ENCODE assay signal across 8 cellular contexts in the genomic region with DNA sequence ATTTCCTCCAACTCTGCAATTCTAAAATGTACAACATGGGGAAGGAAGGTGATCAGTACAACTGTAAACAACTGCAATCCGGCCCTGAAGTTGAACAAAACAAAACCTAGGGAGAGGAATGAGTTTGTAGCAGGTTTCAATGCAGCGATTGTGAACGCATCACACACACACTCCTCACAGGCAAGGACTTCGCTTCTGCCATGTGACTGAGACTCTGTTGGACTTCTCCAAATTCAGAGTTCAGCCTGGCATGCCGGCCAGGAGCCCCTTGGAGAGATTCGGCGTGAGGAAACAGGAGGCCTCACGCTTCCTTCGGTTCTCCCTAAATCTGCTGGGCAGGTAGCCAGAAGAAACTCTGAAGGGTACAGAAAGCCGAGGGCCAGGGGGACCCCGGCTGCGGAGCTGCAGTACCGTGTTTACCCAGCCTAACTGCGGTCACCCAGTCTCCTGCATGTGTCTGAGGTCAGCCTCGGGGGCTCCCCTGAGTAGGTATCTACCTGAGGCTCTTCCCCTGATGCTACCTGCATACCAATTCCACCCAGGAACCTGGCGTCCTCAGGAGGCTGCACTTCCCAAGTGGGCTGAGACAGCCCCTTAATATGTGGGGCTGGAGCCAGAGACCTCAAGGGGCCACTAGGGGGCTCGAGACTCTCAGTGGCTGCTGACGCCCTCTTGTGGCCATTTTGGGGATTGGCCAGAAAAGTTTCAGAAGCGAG. TPM values are rescaled to one million over a fixed set of nuclear protein-coding genes. Genes with fewer than 3 reads are reported as not detected.
DNase-seq lines count a peak whose midpoint lies in the region; ATAC-seq and TF ChIP-seq lines count a peak whose summit lies in the region.

No MANE protein-coding gene starts in this region.

- H3K9me3 Mint-ChIP-seq in CD8-positive, alpha-beta memory T cell: no peaks in the 10 kb centered on the region
- H3K9me3 Mint-ChIP-seq in T-helper 1 cell treated with Interleukin-12 subunit alpha and Interleukin-12 subunit beta and Interleukin-4 antibody, amounts not matched to agents 30 μg/mL and 1 μg/mL, for 36 hours: no peaks in the 10 kb centered on the region

- H3K27me3 Mint-ChIP-seq in CD8-positive, alpha-beta memory T cell: no peaks in the 10 kb centered on the region
- H3K27me3 Mint-ChIP-seq in T-helper 1 cell treated with Interleukin-12 subunit alpha and Interleukin-12 subunit beta and Interleukin-4 antibody, amounts not matched to agents 30 μg/mL and 1 μg/mL, for 36 hours (ENCODE audit: low read depth): no peaks in the 10 kb centered on the region

- H3K4me1 Mint-ChIP-seq in CD8-positive, alpha-beta memory T cell: peaks cover 30 to 37% (median 36%) of the 10 kb centered on the region in 3 donors
- H3K4me1 Mint-ChIP-seq in T-helper 1 cell treated with Interleukin-12 subunit alpha and Interleukin-12 subunit beta and Interleukin-4 antibody, amounts not matched to agents 30 μg/mL and 1 μg/mL, for 36 hours (ENCODE audit: low read depth): peaks cover 22% of the 10 kb centered on the region

- no peaks in the 10 kb centered on the region for H3K36me3 Mint-ChIP-seq in CD8-positive, alpha-beta memory T cell
- no peaks in the 10 kb centered on the region for H3K36me3 Mint-ChIP-seq in T-helper 1 cell treated with Interleukin-12 subunit alpha and Interleukin-12 subunit beta and Interleukin-4 antibody, amounts not matched to agents 30 μg/mL and 1 μg/mL, for 36 hours (ENCODE audit: low read depth)

- H3K27me3 ChIP-seq in CD8-positive, alpha-beta memory T cell (ENCODE audit: insufficient read depth, low read length, poor library complexity, severe bottlenecking): no peaks in the 10 kb centered on the region
- no peaks in the 10 kb centered on the region for H3K27me3 ChIP-seq in right atrium auricular region
- no peaks in the 10 kb centered on the region for H3K27me3 ChIP-seq in aorta (ENCODE audit: control insufficient read depth in 1 of 2, insufficient read depth in 2 of 2, low read length in 1 of 2)

- DNase-seq in CD8-positive, alpha-beta memory T cell: peak; percentile 80 to 91 (median 84)
- DNase-seq in GOT3 (lab: John Stamatoyannopoulos, UW) (peak; percentile 63), NCI-H146 treated with DMSO at 0.1 percent for 48 hours (lab: John Stamatoyannopoulos, UW; ENCODE audit: unreplicated experiment) (peak; percentile 69), amniotic stem cell (lab: John Stamatoyannopoulos, UW) (peak; percentile 71), right atrium auricular region (ENCODE audit: low spot score) (peak; percentile 94), retinal pigment epithelial cell (ENCODE audit: low read depth) (no peak), aorta (peak; percentile 91 to 93)

- H3K36me3 ChIP-seq in CD8-positive, alpha-beta memory T cell (ENCODE audit: insufficient read depth, low read length): no peaks in the 10 kb centered on the region
- no peaks in the 10 kb centered on the region for H3K36me3 ChIP-seq in right atrium auricular region
- no peaks in the 10 kb centered on the region for H3K36me3 ChIP-seq in aorta (ENCODE audit: control insufficient read depth in 1 of 2, insufficient read depth in 2 of 2, low read length in 1 of 2)

- TF ChIP-seq CTCF in right atrium auricular region (IDR thresholded peaks at IDR 0.05): peak; percentile 99
- peak; percentile 100 for TF ChIP-seq CTCF in retinal pigment epithelial cell (conservative IDR thresholded peaks at IDR 0.05; ENCODE audit: low read depth, low read length)

- ATAC-seq in aorta (ENCODE audit: low FRiP score): peak; percentile 79

- CTCF ChIA-PET in CD8-positive, alpha-beta memory T cell (lab: Charles Lee): interaction anchor here (0.6 to 9.3 kb wide), 9 partner anchors 10 to 192 kb away, joined by 3 to 46 read pairs (median 3); no protein-coding TSS in a partner anchor

- 13 to 14% methylated on average over 19 of the region's 19 CpGs for WGBS in aorta, 2 donors

- peak overlapping the region in 6 of 8 donors; percentile 33 to 81 (median 64) for H3K27ac Mint-ChIP-seq in CD8-positive, alpha-beta memory T cell
- H3K27ac Mint-ChIP-seq in T-helper 1 cell treated with Interleukin-12 subunit alpha and Interleukin-12 subunit beta and Interleukin-4 antibody, amounts not matched to agents 30 μg/mL and 1 μg/mL, for 36 hours: no peak overlapping the region

- peak overlapping the region; percentile 48 for H3K27ac ChIP-seq in CD8-positive, alpha-beta memory T cell (ENCODE audit: low read depth, low read length)
- H3K27ac ChIP-seq in right atrium auricular region: peak overlapping the region; percentile 44 to 53
- peak overlapping the region; percentile 39 to 80 for H3K27ac ChIP-seq in aorta (ENCODE audit: low read depth in 1 of 2, low read length in 2 of 2)

- peak overlapping the region; percentile 35 for H3K4me3 ChIP-seq in CD8-positive, alpha-beta memory T cell (ENCODE audit: low read length)
- H3K4me3 ChIP-seq in right atrium auricular region (peak overlapping the region in 1 of 2 donors; percentile 23), retinal pigment epithelial cell (ENCODE audit: low read length) (peak overlapping the region; percentile 38), aorta (ENCODE audit: low read length in 2 of 2) (no peak overlapping the region)

- H3K9me3 ChIP-seq in CD8-positive, alpha-beta memory T cell (ENCODE audit: low read length): no peaks in the 10 kb centered on the region
- H3K9me3 ChIP-seq in right atrium auricular region: no peaks in the 10 kb centered on the region
- no peaks in the 10 kb centered on the region for H3K9me3 ChIP-seq in aorta (ENCODE audit: control insufficient read depth, low read length)

- H3K4me3 Mint-ChIP-seq in CD8-positive, alpha-beta memory T cell: peak overlapping the region in 6 of 7 donors; percentile 25 to 82 (median 44)
- peak overlapping the region; percentile 14 for H3K4me3 Mint-ChIP-seq in T-helper 1 cell treated with Interleukin-12 subunit alpha and Interleukin-12 subunit beta and Interleukin-4 antibody, amounts not matched to agents 30 μg/mL and 1 μg/mL, for 36 hours

- H3K4me1 ChIP-seq in CD8-positive, alpha-beta memory T cell (ENCODE audit: insufficient read depth, low read length): peaks cover 33% of the 10 kb centered on the region
- H3K4me1 ChIP-seq in right atrium auricular region (peaks cover 0 to 34% of the 10 kb centered on the region in 2 donors), aorta (ENCODE audit: control insufficient read depth in 1 of 2, insufficient read depth in 2 of 2, low read length in 2 of 2) (no peaks in the 10 kb centered on the region)

- POLR2A ChIA-PET in CD8-positive, alpha-beta memory T cell (lab: Charles Lee): no interaction called here

- intact Hi-C loops in aorta (cut with DNase I): loop anchor here in 1 of 2 donors (5.0 to 10.0 kb wide), 3 partner anchors 52 to 414 kb away; partner anchors contain the start of genes ARNT and SETDB1

RNA-seq across cellular contexts. Expression of gene ANXA9, which starts 2.9 kb away (rescaled TPM):
- total RNA-seq in CD8-positive, alpha-beta memory T cell: not detected
- polyA plus RNA-seq in CD8-positive, alpha-beta memory T cell: not detected
- total RNA-seq in right atrium auricular region (1 to 10 TPM; 1.6 to 7.7 TPM), aorta (not detected)
- under 1 TPM in 1 of 2 donors, not detected in 1; 0.15 TPM for polyA plus RNA-seq in aorta

RNA-seq across cellular contexts. Expression of gene CERS2, which starts 4.5 kb away (rescaled TPM):
- 100 to 1,000 TPM; 224 to 232 TPM for total RNA-seq in CD8-positive, alpha-beta memory T cell
- polyA plus RNA-seq in CD8-positive, alpha-beta memory T cell: 167 TPM
- total RNA-seq in right atrium auricular region (10 to 100 TPM; 47.9 to 91.4 TPM), aorta (100 to 1,000 TPM; 140 to 141 TPM)
- polyA plus RNA-seq in aorta: 100 to 1,000 TPM; 106 to 133 TPM

RNA-seq across cellular contexts. Expression of gene MINDY1, which starts 27.5 kb away (rescaled TPM):
- 1 to 10 TPM; 5.7 to 6.3 TPM for total RNA-seq in CD8-positive, alpha-beta memory T cell
- polyA plus RNA-seq in CD8-positive, alpha-beta memory T cell: 1.8 TPM
- 10 to 100 TPM; 62.2 to 72.3 TPM for total RNA-seq in right atrium auricular region
- 10 to 100 TPM; 20.1 to 26.0 TPM for total RNA-seq in aorta
- polyA plus RNA-seq in aorta: 10 to 100 TPM in 1 of 2 donors, 1 to 10 TPM in 1; 8.9 to 17.7 TPM

RNA-seq across cellular contexts. Expression of gene PRUNE1, which starts 29.1 kb away (rescaled TPM):
- total RNA-seq in CD8-positive, alpha-beta memory T cell: 10 to 100 TPM; 14.6 to 16.8 TPM
- polyA plus RNA-seq in CD8-positive, alpha-beta memory T cell: 49.4 TPM
- total RNA-seq in right atrium auricular region: 10 to 100 TPM; 52.0 to 68.4 TPM
- total RNA-seq in aorta: 10 to 100 TPM; 14.8 TPM
- 10 to 100 TPM; 10.5 to 16.8 TPM for polyA plus RNA-seq in aorta

RNA-seq across cellular contexts. Expression of gene SETDB1, which starts 53.0 kb away (rescaled TPM):
- total RNA-seq in CD8-positive, alpha-beta memory T cell: 10 to 100 TPM; 45.4 to 47.5 TPM
- polyA plus RNA-seq in CD8-positive, alpha-beta memory T cell: 15.5 TPM
- 10 to 100 TPM; 18.6 to 18.9 TPM for total RNA-seq in right atrium auricular region
- total RNA-seq in aorta: 10 to 100 TPM; 33.5 to 56.2 TPM
- polyA plus RNA-seq in aorta: 10 to 100 TPM; 14.9 to 27.5 TPM

Comparison
In these comparisons a context has a peak if more than half of its experiments do, and no peak if none do; other contexts are left out.
1. H3K4me3 ChIP-seq: peak in CD8-positive, alpha-beta memory T cell (single experiment) and retinal pigment epithelial cell (single experiment); none in aorta (0 of 2).
2. Peak in every context shown above with its lines, with median percentiles within 50 percentile points of each other: H3K27ac ChIP-seq.